Comparison of ENCODE assay signal across 28 cellular contexts in the genomic region with DNA sequence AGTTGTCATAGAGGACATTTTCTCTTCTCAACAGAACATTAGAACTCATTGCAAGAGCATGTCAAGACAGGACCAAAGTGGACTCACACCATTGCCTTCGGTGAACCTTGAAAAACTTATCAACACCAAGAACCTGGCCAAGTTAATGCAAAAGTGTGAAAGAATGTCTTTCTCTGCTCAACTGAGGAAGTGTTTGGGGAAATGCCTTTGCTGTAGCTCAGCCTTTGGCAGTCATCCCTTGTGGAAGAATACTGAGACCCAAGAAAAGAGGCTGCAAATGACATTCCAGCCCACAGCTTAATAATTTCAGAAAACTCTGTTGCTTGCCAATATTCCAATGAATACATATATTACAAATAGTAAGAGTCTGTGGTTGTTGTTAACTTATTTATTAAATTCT.
DNase-seq lines count a peak whose midpoint lies in the region; ATAC-seq and TF ChIP-seq lines count a peak whose summit lies in the region.
"Had no signal": no experiment of that assay in that cellular context is flagged by ENCODE, and none has a peak within 500 bp of the region (broad histone marks: within the 10 kb centered on the region; RNA-seq: fewer than 3 reads in every experiment).

No MANE protein-coding gene starts in this region.

- no peaks in the 10 kb centered on the region for H3K4me1 Mint-ChIP-seq in naive thymus-derived CD4-positive, alpha-beta T cell
- H3K4me1 Mint-ChIP-seq: neural progenitor cell; stimulated activated naive B cell treated with anti-CD40 and anti-IgM and Interleukin-4, amounts not matched to agents 10 μg/mL and 1 μg/mL and 100 μg/mL, for 72 hours had no signal

- H4K8ac ChIP-seq in IMR-90 (ENCODE audit: low read depth in 2 of 2, low read length in 2 of 2) = 0 out of 4 replicates have a peak overlapping the region, but pooled peaks of 1 of the 2 experiments have one; percentile 36

- H3K27ac ChIP-seq in IMR-90 (ENCODE audit: insufficient read depth, low read length) = peak overlapping the region; percentile 47; the same call in 1 of the 2 replicates
- peak overlapping the region; percentile 15 for H3K27ac ChIP-seq in mammary epithelial cell (ENCODE audit: insufficient read depth, low read depth, low read length)
- H3K27ac ChIP-seq in foreskin keratinocyte = no peak overlapping the region
- H3K27ac ChIP-seq in naive thymus-derived CD4-positive, alpha-beta T cell (ENCODE audit: low read depth, low read length) = no peak overlapping the region
- no peak overlapping the region for H3K27ac ChIP-seq in gastrocnemius medialis
- H3K27ac ChIP-seq: coronary artery, heart left ventricle, neural progenitor cell, sigmoid colon, upper lobe of left lung, VCaP had no signal

- H4K91ac ChIP-seq in IMR-90 (ENCODE audit: insufficient read depth, low read depth, low read length) = no peak overlapping the region

- no peak overlapping the region for H2AK5ac ChIP-seq in IMR-90 (ENCODE audit: low read depth, low read length)

- no peaks in the 10 kb centered on the region for H3K79me1 ChIP-seq in IMR-90 (ENCODE audit: low read depth in 1 of 2, low read length in 2 of 2)

- 0 out of 2 replicates have a peak overlapping the region, but pooled peaks have one; percentile 16 for H3K14ac ChIP-seq in IMR-90 (replicated peaks; ENCODE audit: low read depth, low read length)

- TF ChIP-seq RAD21 in IMR-90 (IDR thresholded peaks at IDR 0.05; ENCODE audit: low read length) = no peak

- H3K4ac ChIP-seq in IMR-90 (ENCODE audit: low read depth, low read length) = no peak overlapping the region

- no CpG with 5 or more reads among the region's 1 CpG for WGBS in IMR-90 (ENCODE audit: extremely low coverage in 2 of 2, insufficient read length in 1 of 2), 2 experiments
- 0% methylated on average over 1 of the region's 1 CpG for WGBS in mammary epithelial cell (ENCODE audit: low coverage, missing lambda C conversion rate)

- dilution Hi-C loops in IMR-90 (cut with HindIII; ENCODE audit: low sequenced_read_pairs, unreplicated experiment) (no loop called here), mammary epithelial cell (cut with HindIII; ENCODE audit: low sequenced_read_pairs) (no loop called here)

- BruUV-seq in IMR-90 (replicated peaks; lab: Mats Ljungman, UMichigan) (no TSS peak), mammary epithelial cell (replicated peaks; lab: Mats Ljungman, UMichigan) (no TSS peak)

- intact Hi-C loops in IMR-90 (cut with micrococcal nuclease) (no loop called here), mammary epithelial cell (cut with micrococcal nuclease) (no loop called here), gastrocnemius medialis (cut with DNase I; ENCODE audit: low total_unique reads) (no loop called here)
- intact Hi-C loops in naive thymus-derived CD4-positive, alpha-beta T cell (cut with micrococcal nuclease) = no loop called here

- no peak overlapping the region for H3K27ac Mint-ChIP-seq in naive thymus-derived CD4-positive, alpha-beta T cell
- H3K27ac Mint-ChIP-seq: CD4-positive, alpha-beta T cell; endodermal cell; HFFc6; neural progenitor cell; stimulated activated naive B cell treated with anti-CD40 and anti-IgM and Interleukin-4, amounts not matched to agents 10 μg/mL and 1 μg/mL and 100 μg/mL, for 72 hours had no signal

- H3K4me3 ChIP-seq in IMR-90 (ENCODE audit: insufficient read depth, low read depth, low read length) (no peak overlapping the region), mammary epithelial cell (replicated peaks in 1 of 3; ENCODE audit: insufficient read depth in 1 of 3, low read depth in 2 of 3, low read length in 3 of 3) (peak overlapping the region in 1 of 3 experiments; percentile 32), gastrocnemius medialis (no peak overlapping the region)
- no peak overlapping the region for H3K4me3 ChIP-seq in naive thymus-derived CD4-positive, alpha-beta T cell (ENCODE audit: low read length)
- H3K4me3 ChIP-seq: coronary artery, heart left ventricle, neural progenitor cell, sigmoid colon, upper lobe of left lung had no signal

- H3K18ac ChIP-seq in IMR-90 (ENCODE audit: low read depth, low read length) = peak overlapping the region; percentile 68; the same call in 1 of the 2 replicates

- no peak overlapping the region for H4K5ac ChIP-seq in IMR-90 (ENCODE audit: low read depth, low read length)

- H3K79me2 ChIP-seq in mammary epithelial cell (ENCODE audit: insufficient read depth, low read length) = no peaks in the 10 kb centered on the region

- H3K36me3 ChIP-seq in IMR-90 (ENCODE audit: control insufficient read depth, insufficient read depth, low read length) (no peaks in the 10 kb centered on the region), mammary epithelial cell (ENCODE audit: insufficient read depth, low read length) (no peaks in the 10 kb centered on the region), gastrocnemius medialis (no peaks in the 10 kb centered on the region)
- H3K36me3 ChIP-seq in naive thymus-derived CD4-positive, alpha-beta T cell (ENCODE audit: control insufficient read depth in 2 of 3, insufficient read depth in 3 of 3, low read length in 3 of 3) = no peaks in the 10 kb centered on the region
- H3K36me3 ChIP-seq: heart left ventricle, neural progenitor cell, sigmoid colon, upper lobe of left lung had no signal

- H3K56ac ChIP-seq in IMR-90 (ENCODE audit: extremely low read depth, insufficient read depth, low read length) = no peak overlapping the region

- no peak overlapping the region for H2BK15ac ChIP-seq in IMR-90 (ENCODE audit: low read depth, low read length)

- H4K20me1 ChIP-seq in IMR-90 (ENCODE audit: insufficient read depth, low read length) (no peaks in the 10 kb centered on the region), mammary epithelial cell (ENCODE audit: insufficient read depth, low read length) (no peaks in the 10 kb centered on the region)

- 0 out of 2 replicates have a peak overlapping the region, but pooled peaks have one; percentile 17 for H2BK120ac ChIP-seq in IMR-90 (ENCODE audit: low read depth, low read length)

- POLR2A ChIA-PET in IMR-90 (lab: Charles Lee; ENCODE audit: unreplicated experiment) = no interaction called here
- POLR2A ChIA-PET in naive thymus-derived CD4-positive, alpha-beta T cell (lab: Charles Lee) = no interaction called here

- CTCF ChIA-PET in IMR-90 (lab: Yijun Ruan, JAX) = no interaction called here
- CTCF ChIA-PET in mammary epithelial cell (lab: Charles Lee; ENCODE audit: low non-redundant PET) = interaction anchor here (0.8 kb wide), 1 partner anchor 729 kb away, joined by 4 read pairs; a partner anchor contains a TSS
- CTCF ChIA-PET in naive thymus-derived CD4-positive, alpha-beta T cell (lab: Charles Lee) = no interaction called here

- no peak for TF ChIP-seq CTCF in IMR-90 (conservative IDR thresholded peaks at IDR 0.05; ENCODE audit: low read depth, low read length)
- TF ChIP-seq CTCF in mammary epithelial cell (conservative IDR thresholded peaks at IDR 0.05 in 1 of 2, IDR thresholded peaks at IDR 0.05 in 1 of 2; ENCODE audit: extremely low read depth in 1 of 2, insufficient read depth in 1 of 2, low read depth in 1 of 2, low read length in 2 of 2) = no peak
- no peak for TF ChIP-seq CTCF in foreskin keratinocyte (conservative IDR thresholded peaks at IDR 0.05)
- no peak for TF ChIP-seq CTCF in gastrocnemius medialis (IDR thresholded peaks at IDR 0.05 in 4 of 5, conservative IDR thresholded peaks at IDR 0.05 in 1 of 5)

- H3K9ac ChIP-seq in IMR-90 (ENCODE audit: low read depth, low read length) (no peak overlapping the region), mammary epithelial cell (ENCODE audit: insufficient read depth, low read length) (no peak overlapping the region)
- H3K9ac ChIP-seq: neural progenitor cell had no signal

- H3K9me1 ChIP-seq in IMR-90 (ENCODE audit: insufficient read depth, low read length) = no peaks in the 10 kb centered on the region

- peaks cover 2 to 25% (median 9%) of the 10 kb centered on the region in 11 donors for H3K9me3 Mint-ChIP-seq in naive thymus-derived CD4-positive, alpha-beta T cell
- H3K9me3 Mint-ChIP-seq: endodermal cell, neural progenitor cell had no signal

- H3K9me3 ChIP-seq in IMR-90 (ENCODE audit: control insufficient read depth, insufficient read depth, low read length) = no peaks in the 10 kb centered on the region
- H3K9me3 ChIP-seq in mammary epithelial cell (replicated peaks; ENCODE audit: insufficient read depth, low read length) = no peaks in the 10 kb centered on the region
- no peaks in the 10 kb centered on the region for H3K9me3 ChIP-seq in naive thymus-derived CD4-positive, alpha-beta T cell (ENCODE audit: control insufficient read depth in 2 of 3, low read length in 3 of 3)
- H3K9me3 ChIP-seq in gastrocnemius medialis = no peaks in the 10 kb centered on the region
- H3K9me3 ChIP-seq: heart left ventricle, sigmoid colon, upper lobe of left lung had no signal

- TF ChIP-seq POLR2A in IMR-90 (IDR thresholded peaks at IDR 0.05; ENCODE audit: low read depth, low read length) = no peak
- no peak for TF ChIP-seq POLR2A in gastrocnemius medialis (IDR thresholded peaks at IDR 0.05)

- H2AFZ ChIP-seq in IMR-90 (replicated peaks; ENCODE audit: low read length, poor library complexity) = no peak overlapping the region
- H2AFZ ChIP-seq in mammary epithelial cell (ENCODE audit: low read depth, low read length) = peak overlapping the region; percentile 71
- H2AFZ ChIP-seq: neural progenitor cell had no signal

- H3K27me3 ChIP-seq in IMR-90 (ENCODE audit: control insufficient read depth, insufficient read depth, low read length) = no peaks in the 10 kb centered on the region
- no peaks in the 10 kb centered on the region for H3K27me3 ChIP-seq in mammary epithelial cell (ENCODE audit: insufficient read depth, low read length)
- no peaks in the 10 kb centered on the region for H3K27me3 ChIP-seq in foreskin keratinocyte
- H3K27me3 ChIP-seq in naive thymus-derived CD4-positive, alpha-beta T cell (ENCODE audit: control insufficient read depth in 2 of 2, insufficient read depth in 2 of 2, low read length in 2 of 2) = no peaks in the 10 kb centered on the region
- no peaks in the 10 kb centered on the region for H3K27me3 ChIP-seq in gastrocnemius medialis
- H3K27me3 ChIP-seq: heart left ventricle, neural progenitor cell, sigmoid colon, upper lobe of left lung had no signal

- H2AK9ac ChIP-seq in IMR-90 (replicated peaks; ENCODE audit: low read depth, low read length, poor library complexity) = no peak overlapping the region

- in situ Hi-C loops in IMR-90 (cut with MboI; ENCODE audit: low sequenced_read_pairs) (no loop called here), mammary epithelial cell (cut with MboI; ENCODE audit: low sequenced_read_pairs in 2 of 2) (no loop called here), gastrocnemius medialis (cut with MboI; ENCODE audit: low sequenced_read_pairs in 4 of 4) (no loop called here)

- ATAC-seq in IMR-90 (ENCODE audit: low read depth) (peak; percentile 70), foreskin keratinocyte (no peak), gastrocnemius medialis (no peak)
- no peak for ATAC-seq in naive thymus-derived CD4-positive, alpha-beta T cell
- ATAC-seq: heart left ventricle; HepG2; stimulated activated naive B cell treated with anti-CD40 and anti-IgM and Interleukin-4, amounts not matched to agents 10 μg/mL and 1 μg/mL and 100 μg/mL, for 72 hours had no signal

- no peaks in the 10 kb centered on the region for H3K4me1 ChIP-seq in IMR-90 (ENCODE audit: control insufficient read depth, insufficient read depth, low read length)
- peaks cover 15% of the 10 kb centered on the region for H3K4me1 ChIP-seq in mammary epithelial cell (ENCODE audit: insufficient read depth, low read length)
- H3K4me1 ChIP-seq in foreskin keratinocyte = peaks cover 11% of the 10 kb centered on the region
- no peaks in the 10 kb centered on the region for H3K4me1 ChIP-seq in naive thymus-derived CD4-positive, alpha-beta T cell (ENCODE audit: control insufficient read depth in 2 of 2, insufficient read depth in 2 of 2, low read length in 2 of 2)
- no peaks in the 10 kb centered on the region for H3K4me1 ChIP-seq in gastrocnemius medialis
- H3K4me1 ChIP-seq: heart left ventricle, neural progenitor cell, sigmoid colon, upper lobe of left lung had no signal

- H3K4me3 Mint-ChIP-seq in naive thymus-derived CD4-positive, alpha-beta T cell = no peak overlapping the region
- H3K4me3 Mint-ChIP-seq: CD4-positive, alpha-beta T cell; endodermal cell; HFFc6; neural progenitor cell; stimulated activated naive B cell treated with anti-CD40 and anti-IgM and Interleukin-4, amounts not matched to agents 10 μg/mL and 1 μg/mL and 100 μg/mL, for 72 hours had no signal

- peak overlapping the region; percentile 65 for H2BK5ac ChIP-seq in IMR-90 (ENCODE audit: low read depth, low read length, poor library complexity, severe bottlenecking)

- no peaks in the 10 kb centered on the region for H3K36me3 Mint-ChIP-seq in naive thymus-derived CD4-positive, alpha-beta T cell
- H3K36me3 Mint-ChIP-seq: neural progenitor cell; stimulated activated naive B cell treated with anti-CD40 and anti-IgM and Interleukin-4, amounts not matched to agents 10 μg/mL and 1 μg/mL and 100 μg/mL, for 72 hours had no signal

- H3K4me2 ChIP-seq in IMR-90 (ENCODE audit: low read depth, low read length) = peak overlapping the region; percentile 56; the same call in 1 of the 2 replicates
- peak overlapping the region; percentile 55 for H3K4me2 ChIP-seq in mammary epithelial cell (ENCODE audit: insufficient read depth, low read depth, low read length)
- H3K4me2 ChIP-seq: neural progenitor cell had no signal

- no peak overlapping the region for H2BK20ac ChIP-seq in IMR-90 (ENCODE audit: low read depth, low read length)

- H3K27me3 Mint-ChIP-seq in naive thymus-derived CD4-positive, alpha-beta T cell = no peaks in the 10 kb centered on the region
- H3K27me3 Mint-ChIP-seq: CD4-positive, alpha-beta T cell; stimulated activated naive B cell treated with anti-CD40 and anti-IgM and Interleukin-4, amounts not matched to agents 10 μg/mL and 1 μg/mL and 100 μg/mL, for 72 hours had no signal

- no peak overlapping the region for H3K23ac ChIP-seq in IMR-90 (ENCODE audit: low read depth, low read length)

- DNase-seq in IMR-90 (peak; percentile 66), mammary epithelial cell (peak; percentile 70), foreskin keratinocyte (peak; percentile 54 to 76), gastrocnemius medialis (no peak), NCI-H1105 treated with DMSO at 0.1 percent for 48 hours (lab: John Stamatoyannopoulos, UW) (no peak), NCI-H2107 (lab: John Stamatoyannopoulos, UW) (no peak)
- DNase-seq in naive thymus-derived CD4-positive, alpha-beta T cell = no peak
- DNase-seq: activated CD4-positive, alpha-beta T cell treated with anti-CD3 and anti-CD28 coated beads for 4 hours; activated CD8-positive, alpha-beta memory T cell treated with anti-CD3 and anti-CD28 coated beads for 24 hours; activated effector memory CD4-positive, alpha-beta T cell treated with anti-CD3 and anti-CD28 coated beads, Interleukin-2, amount 50 U/mL, for 16 hours; activated T-cell treated with anti-CD3 and anti-CD28 coated beads, Interleukin-2, amount 50 U/mL, for 1 hour; CD4-positive, alpha-beta T cell; endodermal cell; GOT3; heart left ventricle; HFFc6; NCI-H1092 treated with DMSO at 0.1 percent for 48 hours; NCI-H187 treated with DMSO at 0.1 percent for 48 hours; NCI-H526 treated with DMSO at 0.1 percent for 48 hours; SHP77; sigmoid colon; stimulated activated CD4-positive, alpha-beta T cell treated with anti-CD3 and anti-CD28 coated beads, Interleukin-15, amount 100 ng/mL, for 24 hours; stimulated activated naive B cell treated with anti-CD40 and anti-IgM and Interleukin-4, amounts not matched to agents 10 μg/mL and 1 μg/mL and 100 μg/mL, for 72 hours; upper lobe of left lung had no signal

Comparison
In these comparisons a context has a peak if more than half of its experiments do, and no peak if none do; other contexts are left out.
1. DNase-seq: peak in IMR-90 (single experiment), mammary epithelial cell (single experiment) and foreskin keratinocyte (2 of 2); none in naive thymus-derived CD4-positive, alpha-beta T cell (0 of 9), gastrocnemius medialis (0 of 2), NCI-H1105 treated with DMSO at 0.1 percent for 48 hours (single experiment) and NCI-H2107 (single experiment).
2. H3K27ac ChIP-seq: peak in IMR-90 (single experiment) and mammary epithelial cell (single experiment); none in foreskin keratinocyte (single experiment), naive thymus-derived CD4-positive, alpha-beta T cell (single experiment) and gastrocnemius medialis (0 of 4).